Comparison of ENCODE assay signal across 8 cellular contexts in genomic region chr9:35688558-35689350, GRCh38. TPM values are rescaled to one million over a fixed set of nuclear protein-coding genes. Genes with fewer than 3 reads are reported as not detected.
DNase-seq lines count a peak whose midpoint lies in the region; ATAC-seq and TF ChIP-seq lines count a peak whose summit lies in the region.

No MANE protein-coding gene starts in this region.

- H3K4me3 ChIP-seq in SJSA1 (peak overlapping the region; percentile 60), esophagus squamous epithelium (peak overlapping the region; percentile 49 to 76 (median 65)), trophoblast cell (ENCODE audit: low read depth, low read length) (peak overlapping the region; percentile 87)

- peak overlapping the region; percentile 87 for H4K91ac ChIP-seq in trophoblast cell (ENCODE audit: low read depth, low read length)

- H2BK120ac ChIP-seq in trophoblast cell (ENCODE audit: insufficient read depth, low read length, poor library complexity), result peak overlapping the region; percentile 68

- H2AK5ac ChIP-seq in trophoblast cell (ENCODE audit: low read length), result peak overlapping the region; percentile 90

- ATAC-seq in HG03039 (IDR thresholded peaks at IDR 0.05; ENCODE audit: unreplicated experiment), result no peak

- TF ChIP-seq POLR2A in esophagus squamous epithelium (IDR thresholded peaks at IDR 0.05), result no peak

- peak overlapping the region; percentile 92 for H3K4ac ChIP-seq in trophoblast cell (ENCODE audit: low read depth, low read length)

- TF ChIP-seq CTCF in esophagus squamous epithelium (IDR thresholded peaks at IDR 0.05), result no peak

- H2AFZ ChIP-seq in trophoblast cell (ENCODE audit: insufficient read depth, low read length, poor library complexity), result peak overlapping the region; percentile 31

- H3K27me3 ChIP-seq in SJSA1 (replicated peaks), result no peaks in the 10 kb centered on the region
- peaks cover 0 to 6% (median 0%) of the 10 kb centered on the region in 4 donors for H3K27me3 ChIP-seq in esophagus squamous epithelium
- H3K27me3 ChIP-seq in trophoblast cell (ENCODE audit: insufficient read depth, low read length), result no peaks in the 10 kb centered on the region

- WGBS in esophagus squamous epithelium, 2 donors, result 24 to 39% methylated on average over 5 to 6 of the region's 8 CpGs
- WGBS in trophoblast cell (ENCODE audit: extremely low coverage, insufficient coverage, insufficient read length), result no CpG with 5 or more reads among the region's 8 CpGs

- peak overlapping the region; percentile 85 for H4K8ac ChIP-seq in trophoblast cell (ENCODE audit: low read depth, low read length)

- intact Hi-C loops in esophagus squamous epithelium (cut with DNase I), result loop anchor here (10.0 kb wide), 1 partner anchor 84 kb away; the partner anchor contains the start of gene TESK1

- H3K4me1 ChIP-seq in SJSA1 (replicated peaks) (peaks cover 24% of the 10 kb centered on the region), esophagus squamous epithelium (peaks cover 0 to 41% (median 5%) of the 10 kb centered on the region in 3 donors), trophoblast cell (ENCODE audit: control insufficient read depth in 1 of 2, insufficient read depth in 2 of 2, low read length in 2 of 2) (peaks cover 16 to 24% of the 10 kb centered on the region in 2 experiments)

- H4K12ac ChIP-seq in trophoblast cell (ENCODE audit: low read depth, low read length), result peak overlapping the region; percentile 12

- H3K9me3 ChIP-seq in SJSA1 (replicated peaks), result no peaks in the 10 kb centered on the region
- no peaks in the 10 kb centered on the region for H3K9me3 ChIP-seq in esophagus squamous epithelium
- H3K9me3 ChIP-seq in trophoblast cell (ENCODE audit: insufficient read depth, low read depth, low read length), result no peaks in the 10 kb centered on the region

- H3K4me2 ChIP-seq in trophoblast cell (ENCODE audit: low read length), result peak overlapping the region; percentile 68

- H3K23ac ChIP-seq in trophoblast cell (ENCODE audit: low read length), result no peak overlapping the region

- peaks cover 20% of the 10 kb centered on the region for H3K79me1 ChIP-seq in trophoblast cell (ENCODE audit: low read length)

- H3K79me2 ChIP-seq in trophoblast cell (ENCODE audit: control insufficient read depth, insufficient read depth, low read length, poor library complexity), result peaks cover 14% of the 10 kb centered on the region

- peak overlapping the region; percentile 87 for H3K9ac ChIP-seq in trophoblast cell (ENCODE audit: low read length)

- H3K27ac ChIP-seq in SJSA1 (0 out of 2 replicates have a peak overlapping the region, but pooled peaks have one; percentile 17), esophagus squamous epithelium (peak overlapping the region; percentile 74 to 92 (median 88)), trophoblast cell (ENCODE audit: low read depth, low read length) (peak overlapping the region; percentile 28)

- H2BK5ac ChIP-seq in trophoblast cell (ENCODE audit: low read depth, low read length, poor library complexity), result peak overlapping the region; percentile 76

- DNase-seq in H4 (ENCODE audit: low spot score) (peak; percentile 93), SJSA1 (ENCODE audit: low read depth in 1 of 2, low spot score in 2 of 2) (peak in 1 of 2 experiments; percentile 27), esophagus squamous epithelium (lab: John Stamatoyannopoulos, UW) (no peak), trophoblast cell (peak in 1 of 2 donors; percentile 18), NCI-H446 treated with DMSO at 0.1 percent for 48 hours (lab: John Stamatoyannopoulos, UW) (no peak), NCI-H1436 treated with DMSO at 0.1 percent for 48 hours (lab: John Stamatoyannopoulos, UW) (no peak), mucosa of gallbladder (ENCODE audit: low spot score) (no peak)

- H3K36me3 ChIP-seq in SJSA1 (peaks cover 56% of the 10 kb centered on the region), esophagus squamous epithelium (peaks cover 0 to 20% (median 0%) of the 10 kb centered on the region in 3 donors), trophoblast cell (ENCODE audit: control insufficient read depth in 1 of 2, insufficient read depth in 2 of 2, low read length in 2 of 2) (peaks cover 26 to 28% of the 10 kb centered on the region in 2 experiments)

- H3K14ac ChIP-seq in trophoblast cell (ENCODE audit: low read length), result peak overlapping the region; percentile 95

- peak overlapping the region; percentile 51 for H2BK12ac ChIP-seq in trophoblast cell (ENCODE audit: low read length)

- peak overlapping the region; percentile 96 for H3K18ac ChIP-seq in trophoblast cell (ENCODE audit: low read length)

RNA-seq across cellular contexts. Expression of gene TPM2, which starts 1.0 kb away (rescaled TPM):
- total RNA-seq in H4 (2014; rRNA removed; shearing (Covaris generic)), result 2.7 and 3.9 TPM in 2 replicates
- total RNA-seq in SJSA1 (2014; rRNA removed; shearing (Covaris generic)), result 823 and 1,421 TPM in 2 replicates
- 1,000 to 10,000 TPM in 1 of 4 donors, 100 to 1,000 TPM in 2, 10 to 100 TPM in 1; 80.8 to 1,148 (median 217) TPM for total RNA-seq in esophagus squamous epithelium
- 307 and 309 TPM in 2 replicates for polyA plus RNA-seq in trophoblast cell (2013)
- total RNA-seq in mucosa of gallbladder, result 1,716 TPM

RNA-seq across cellular contexts. Expression of gene CA9, which starts 15.0 kb away (rescaled TPM):
- total RNA-seq in H4 (2014; rRNA removed; shearing (Covaris generic)), result 1.3 and 2.1 TPM in 2 replicates
- total RNA-seq in SJSA1 (2014; rRNA removed; shearing (Covaris generic)), result not detected in 2 replicates
- total RNA-seq in esophagus squamous epithelium (1 to 10 TPM in 1 of 4 donors, not detected in 3; 2.2 TPM), mucosa of gallbladder (777 TPM)
- 0.53 and 0.75 TPM in 2 replicates for polyA plus RNA-seq in trophoblast cell (2013)

RNA-seq across cellular contexts. Expression of gene ARHGEF39, which starts 23.8 kb away (rescaled TPM):
- 16.9 and 44.9 TPM in 2 replicates for total RNA-seq in H4 (2014; rRNA removed; shearing (Covaris generic))
- 0.41 and 1.9 TPM in 2 replicates for total RNA-seq in SJSA1 (2014; rRNA removed; shearing (Covaris generic))
- total RNA-seq in esophagus squamous epithelium, result 10 to 100 TPM in 1 of 4 donors, 1 to 10 TPM in 3; 1.3 to 17.5 (median 5.1) TPM
- polyA plus RNA-seq in trophoblast cell (2013), result 6.7 and 7.0 TPM in 2 replicates
- total RNA-seq in mucosa of gallbladder, result 6.4 TPM

RNA-seq across cellular contexts. Expression of gene CCDC107, which starts 30.7 kb away (rescaled TPM):
- 6.3 and 7.9 TPM in 2 replicates for total RNA-seq in H4 (2014; rRNA removed; shearing (Covaris generic))
- total RNA-seq in SJSA1 (2014; rRNA removed; shearing (Covaris generic)), result 2.8 and 7.9 TPM in 2 replicates
- total RNA-seq in esophagus squamous epithelium (10 to 100 TPM in 3 of 4 donors, 1 to 10 TPM in 1; 6.6 to 19.6 (median 14.2) TPM), mucosa of gallbladder (59.2 TPM)
- 10.1 and 10.2 TPM in 2 replicates for polyA plus RNA-seq in trophoblast cell (2013)

RNA-seq across cellular contexts. Expression of gene RMRP, which starts 30.9 kb away (rescaled TPM):
- 4,639 and 15,849 TPM in 2 replicates for total RNA-seq in H4 (2014; rRNA removed; shearing (Covaris generic))
- total RNA-seq in SJSA1 (2014; rRNA removed; shearing (Covaris generic)), result 432 and 826 TPM in 2 replicates
- total RNA-seq in esophagus squamous epithelium, result 1,000 to 10,000 TPM in 3 of 4 donors, 100 to 1,000 TPM in 1; 759 to 4,621 (median 3,503) TPM
- 3.3 and 5.7 TPM in 2 replicates for polyA plus RNA-seq in trophoblast cell (2013)
- total RNA-seq in mucosa of gallbladder, result 17,824 TPM

Comparison
In these comparisons a context has a peak if more than half of its experiments do, and no peak if none do; other contexts are left out.
1. H3K27ac ChIP-seq: peak in every context shown above with its lines; median percentile 88 in esophagus squamous epithelium; 28 in trophoblast cell; 17 in SJSA1.
2. RNA of gene TPM2, which starts 1.0 kb away (total RNA-seq): 1,716 TPM in mucosa of gallbladder (single experiment), 823 to 1,421 TPM in SJSA1 and 80.8 to 1,148 TPM in esophagus squamous epithelium; 2.7 to 3.9 TPM in H4; every median in the first group is over 10 times any median in the second.
3. RNA of gene CA9, which starts 15.0 kb away (total RNA-seq): 777 TPM in mucosa of gallbladder (single experiment); 1.3 to 2.1 TPM in H4, not detected in SJSA1 and 2.2 TPM in esophagus squamous epithelium; every median in the first group is over 100 times any median in the second.
4. Peak in every context shown above with its lines, with median percentiles within 50 percentile points of each other: H3K4me3 ChIP-seq.